8 cellular contexts compared by ENCODE assay signal in genomic region chr4:101730291-101731117, GRCh38.
A peak's percentile ranks its signal among the peaks of the same experiment; 100 is the strongest.
DNase-seq lines count a peak whose midpoint lies in the region; ATAC-seq, FAIRE-seq and TF ChIP-seq lines count a peak whose summit lies in the region.

No MANE protein-coding gene starts in this region.

- H3K9me3 ChIP-seq in CD8-positive, alpha-beta T cell (ENCODE audit: low read length) = no peaks in the 10 kb centered on the region
- H3K9me3 ChIP-seq in esophagus squamous epithelium = no peaks in the 10 kb centered on the region
- no peaks in the 10 kb centered on the region for H3K9me3 ChIP-seq in thoracic aorta

- H3K27me3 Mint-ChIP-seq in CD8-positive, alpha-beta T cell (ENCODE audit: low read depth) = peaks cover 5% of the 10 kb centered on the region
- H3K27me3 Mint-ChIP-seq in activated CD8-positive, alpha-beta memory T cell treated with anti-CD3 and anti-CD28 coated beads, Interleukin-2, amount 10 ng/mL, durations not matched to agents 7 days and 5 days = peaks cover 9% of the 10 kb centered on the region
- H3K27me3 Mint-ChIP-seq in natural killer cell treated with Interleukin-12 subunit alpha and Interleukin-12 subunit beta and Interleukin-15 and Interleukin-18, amount 100 ng/mL, for 72 hours = peaks cover 4 to 16% of the 10 kb centered on the region in 2 donors

- no peak for TF ChIP-seq POLR2A in esophagus squamous epithelium (IDR thresholded peaks at IDR 0.05)

- no peaks in the 10 kb centered on the region for H3K36me3 ChIP-seq in CD8-positive, alpha-beta T cell (ENCODE audit: insufficient read depth, low read length)
- H3K36me3 ChIP-seq in esophagus squamous epithelium = no peaks in the 10 kb centered on the region
- no peaks in the 10 kb centered on the region for H3K36me3 ChIP-seq in thoracic aorta

- peak; percentile 89 for FAIRE-seq in GM19239 (lab: Jason Lieb, UNC)

- H3K4me1 ChIP-seq in CD8-positive, alpha-beta T cell (ENCODE audit: insufficient read depth, low read length) = no peaks in the 10 kb centered on the region
- H3K4me1 ChIP-seq in esophagus squamous epithelium (no peaks in the 10 kb centered on the region), thoracic aorta (ENCODE audit: control insufficient read depth in 1 of 2, low read depth in 2 of 2) (no peaks in the 10 kb centered on the region)

- DNase-seq in CD8-positive, alpha-beta T cell = peak in 5 of 7 experiments; percentile 24 to 58 (median 42)
- peak; percentile 6 for DNase-seq in GM19239 (ENCODE audit: insufficient read length, low spot score)
- peak; percentile 85 for DNase-seq in NCI-H748 (lab: John Stamatoyannopoulos, UW; ENCODE audit: unreplicated experiment)
- peak; percentile 65 for DNase-seq in activated CD8-positive, alpha-beta memory T cell treated with anti-CD3 and anti-CD28 coated beads, Interleukin-2, amount 10 ng/mL, durations not matched to agents 7 days and 5 days
- no peak for DNase-seq in esophagus squamous epithelium (lab: John Stamatoyannopoulos, UW)
- no peak for DNase-seq in natural killer cell treated with Interleukin-12 subunit alpha and Interleukin-12 subunit beta and Interleukin-15 and Interleukin-18, amount 100 ng/mL, for 72 hours (ENCODE audit: low spot score)
- DNase-seq in thoracic aorta (ENCODE audit: low spot score) = peak; percentile 3

- TF ChIP-seq CTCF in CD8-positive, alpha-beta T cell (IDR thresholded peaks at IDR 0.05) = peak; percentile 65
- TF ChIP-seq CTCF in esophagus squamous epithelium (IDR thresholded peaks at IDR 0.05) (peak; percentile 57 to 84 (median 74)), thoracic aorta (IDR thresholded peaks at IDR 0.05) (peak; percentile 37)

- H3K9me3 Mint-ChIP-seq in CD8-positive, alpha-beta T cell = no peaks in the 10 kb centered on the region
- no peaks in the 10 kb centered on the region for H3K9me3 Mint-ChIP-seq in activated CD8-positive, alpha-beta memory T cell treated with anti-CD3 and anti-CD28 coated beads, Interleukin-2, amount 10 ng/mL, durations not matched to agents 7 days and 5 days (ENCODE audit: low read depth)
- no peaks in the 10 kb centered on the region for H3K9me3 Mint-ChIP-seq in natural killer cell treated with Interleukin-12 subunit alpha and Interleukin-12 subunit beta and Interleukin-15 and Interleukin-18, amount 100 ng/mL, for 72 hours

- H3K27ac Mint-ChIP-seq in CD8-positive, alpha-beta T cell = no peak overlapping the region
- H3K27ac Mint-ChIP-seq in activated CD8-positive, alpha-beta memory T cell treated with anti-CD3 and anti-CD28 coated beads, Interleukin-2, amount 10 ng/mL, durations not matched to agents 7 days and 5 days = no peak overlapping the region
- H3K27ac Mint-ChIP-seq in natural killer cell treated with Interleukin-12 subunit alpha and Interleukin-12 subunit beta and Interleukin-15 and Interleukin-18, amount 100 ng/mL, for 72 hours = no peak overlapping the region

- no peaks in the 10 kb centered on the region for H3K36me3 Mint-ChIP-seq in CD8-positive, alpha-beta T cell
- H3K36me3 Mint-ChIP-seq in activated CD8-positive, alpha-beta memory T cell treated with anti-CD3 and anti-CD28 coated beads, Interleukin-2, amount 10 ng/mL, durations not matched to agents 7 days and 5 days = no peaks in the 10 kb centered on the region
- no peaks in the 10 kb centered on the region for H3K36me3 Mint-ChIP-seq in natural killer cell treated with Interleukin-12 subunit alpha and Interleukin-12 subunit beta and Interleukin-15 and Interleukin-18, amount 100 ng/mL, for 72 hours

- CTCF ChIA-PET in CD8-positive, alpha-beta T cell (lab: Charles Lee) = interaction anchor here (0.7 to 2.3 kb wide), 14 partner anchors 16 to 1637 kb away, joined by 3 to 18 read pairs (median 4); no protein-coding TSS in a partner anchor
- CTCF ChIA-PET in activated CD8-positive, alpha-beta memory T cell treated with anti-CD3 and anti-CD28 coated beads, Interleukin-2, amount 10 ng/mL, durations not matched to agents 7 days and 5 days (lab: Charles Lee) = interaction anchor here (0.6 to 2.1 kb wide), 6 partner anchors 13 to 1637 kb away, joined by 3 to 9 read pairs (median 6); no protein-coding TSS in a partner anchor

- no peak overlapping the region for H3K4me3 ChIP-seq in CD8-positive, alpha-beta T cell (ENCODE audit: low read depth, low read length)
- no peak overlapping the region for H3K4me3 ChIP-seq in esophagus squamous epithelium
- H3K4me3 ChIP-seq in thoracic aorta = no peak overlapping the region

- ATAC-seq in CD8-positive, alpha-beta T cell = peak; percentile 67
- peak; percentile 92 for ATAC-seq in HG03280 (IDR thresholded peaks at IDR 0.05; ENCODE audit: unreplicated experiment)
- peak; percentile 82 for ATAC-seq in activated CD8-positive, alpha-beta memory T cell treated with anti-CD3 and anti-CD28 coated beads, Interleukin-2, amount 10 ng/mL, durations not matched to agents 7 days and 5 days
- ATAC-seq in natural killer cell treated with Interleukin-12 subunit alpha and Interleukin-12 subunit beta and Interleukin-15 and Interleukin-18, amount 100 ng/mL, for 72 hours = peak; percentile 76 to 77
- no peak for ATAC-seq in thoracic aorta (ENCODE audit: insufficient number of reproducible peaks, low FRiP score, low read depth)

- POLR2A ChIA-PET in CD8-positive, alpha-beta T cell (lab: Charles Lee) = no interaction called here

- WGBS in esophagus squamous epithelium, 2 donors = 54 to 56% methylated on average over 4 of the region's 4 CpGs

- H3K4me3 Mint-ChIP-seq in CD8-positive, alpha-beta T cell = no peak overlapping the region
- no peak overlapping the region for H3K4me3 Mint-ChIP-seq in activated CD8-positive, alpha-beta memory T cell treated with anti-CD3 and anti-CD28 coated beads, Interleukin-2, amount 10 ng/mL, durations not matched to agents 7 days and 5 days
- H3K4me3 Mint-ChIP-seq in natural killer cell treated with Interleukin-12 subunit alpha and Interleukin-12 subunit beta and Interleukin-15 and Interleukin-18, amount 100 ng/mL, for 72 hours = no peak overlapping the region

- no peak overlapping the region for H3K27ac ChIP-seq in CD8-positive, alpha-beta T cell (ENCODE audit: low read depth, low read length)
- no peak overlapping the region for H3K27ac ChIP-seq in esophagus squamous epithelium
- H3K27ac ChIP-seq in thoracic aorta = no peak overlapping the region

- intact Hi-C loops in CD8-positive, alpha-beta T cell (cut with DNase I, micrococcal nuclease) = loop anchor here (1.0 to 10.0 kb wide), 5 partner anchors 543 to 1637 kb away; no protein-coding TSS in a partner anchor
- intact Hi-C loops in esophagus squamous epithelium (cut with DNase I) = no loop called here

- H3K4me1 Mint-ChIP-seq in CD8-positive, alpha-beta T cell (ENCODE audit: low read depth) = no peaks in the 10 kb centered on the region
- H3K4me1 Mint-ChIP-seq in activated CD8-positive, alpha-beta memory T cell treated with anti-CD3 and anti-CD28 coated beads, Interleukin-2, amount 10 ng/mL, durations not matched to agents 7 days and 5 days = no peaks in the 10 kb centered on the region
- H3K4me1 Mint-ChIP-seq in natural killer cell treated with Interleukin-12 subunit alpha and Interleukin-12 subunit beta and Interleukin-15 and Interleukin-18, amount 100 ng/mL, for 72 hours (ENCODE audit: low read depth in 2 of 2) = peaks cover 4 to 5% of the 10 kb centered on the region in 2 donors

- H3K27me3 ChIP-seq in CD8-positive, alpha-beta T cell (ENCODE audit: insufficient read depth, low read length) = no peaks in the 10 kb centered on the region
- H3K27me3 ChIP-seq in esophagus squamous epithelium = no peaks in the 10 kb centered on the region
- no peaks in the 10 kb centered on the region for H3K27me3 ChIP-seq in thoracic aorta (replicated peaks; ENCODE audit: insufficient read depth)

Comparison
In these comparisons a context has a peak if more than half of its experiments do, and no peak if none do; other contexts are left out.
1. DNase-seq: peak in CD8-positive, alpha-beta T cell (5 of 7), GM19239 (single experiment), NCI-H748 (single experiment), activated CD8-positive, alpha-beta memory T cell treated with anti-CD3 and anti-CD28 coated beads, Interleukin-2, amount 10 ng/mL, durations not matched to agents 7 days and 5 days (single experiment) and thoracic aorta (single experiment); none in esophagus squamous epithelium (single experiment) and natural killer cell treated with Interleukin-12 subunit alpha and Interleukin-12 subunit beta and Interleukin-15 and Interleukin-18, amount 100 ng/mL, for 72 hours (single experiment).
2. Peak in every context shown above with its lines, with median percentiles within 50 percentile points of each other: CTCF ChIP-seq.